In the genomic region with DNA sequence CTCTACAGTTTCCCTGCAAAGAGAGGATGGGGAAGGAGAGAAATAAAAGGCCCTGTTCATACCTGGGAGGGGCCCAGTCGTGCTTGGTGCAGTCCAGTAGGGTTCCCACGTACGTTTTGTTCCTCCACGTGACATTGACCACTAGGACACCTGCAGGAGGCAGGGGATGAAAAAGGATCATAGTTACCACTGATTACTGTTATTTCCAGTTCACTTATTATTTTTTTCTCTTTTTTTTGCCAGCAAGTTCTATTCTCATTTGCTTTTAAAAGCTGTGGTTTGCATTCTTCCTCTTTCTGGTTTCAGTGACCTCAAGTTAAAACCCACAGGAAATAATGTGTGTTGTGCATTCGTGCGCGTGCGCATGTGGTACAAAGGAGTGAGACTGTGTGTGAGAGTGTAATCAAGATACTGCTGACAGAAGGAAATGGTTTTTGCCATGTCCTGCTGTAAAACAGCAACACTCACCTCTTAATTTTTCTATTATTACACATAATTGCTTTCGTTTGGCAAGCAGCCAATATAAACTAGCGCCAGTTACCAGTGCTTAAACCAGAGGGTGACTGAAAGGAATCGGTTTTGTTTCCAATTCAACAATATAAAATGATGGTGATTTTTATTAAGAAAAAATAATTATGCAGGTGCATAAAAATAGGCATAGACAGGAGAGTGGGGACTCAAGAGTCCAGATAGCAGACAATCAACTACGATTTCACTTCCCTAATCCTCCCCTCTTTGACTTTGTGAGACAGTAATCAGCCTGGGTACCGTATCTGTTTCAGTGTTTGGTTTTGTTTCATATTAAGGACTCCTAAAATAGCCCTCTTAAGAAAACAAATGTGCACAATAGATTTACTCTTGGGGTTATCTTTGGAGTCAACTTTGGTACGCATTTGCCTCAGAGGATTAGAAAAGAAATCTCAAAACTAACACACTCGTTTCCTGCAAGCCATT, we compare ENCODE assay signal across 8 cellular contexts.
DNase-seq lines count a peak whose midpoint lies in the region; ATAC-seq and TF ChIP-seq lines count a peak whose summit lies in the region.

No MANE protein-coding gene starts in this region.

- H3K27me3 ChIP-seq in psoas muscle (ENCODE audit: insufficient read depth in 3 of 3, low read length in 2 of 3): no peaks in the 10 kb centered on the region

- H3K27ac Mint-ChIP-seq in activated T-helper 2 cell treated with anti-CD3 and anti-CD28 coated beads, Interferon-gamma antibody, Interleukin-2, Interleukin-4, amounts not matched to agents 10 μg/mL and 5 μg/mL and 100 μg/mL, durations not matched to agents 14 hours and 24 hours and 36 hours: peak overlapping the region; percentile 58

- no peaks in the 10 kb centered on the region for H3K9me3 ChIP-seq in psoas muscle

- TF ChIP-seq CTCF in foreskin fibroblast (IDR thresholded peaks at IDR 0.05; ENCODE audit: low read depth, low read length) (no peak), psoas muscle (IDR thresholded peaks at IDR 0.05) (no peak)

- H3K27ac ChIP-seq in psoas muscle: peak overlapping the region; percentile 81

- peaks cover 38% of the 10 kb centered on the region for H3K27me3 Mint-ChIP-seq in activated T-helper 2 cell treated with anti-CD3 and anti-CD28 coated beads, Interferon-gamma antibody, Interleukin-2, Interleukin-4, amounts not matched to agents 10 μg/mL and 5 μg/mL and 100 μg/mL, durations not matched to agents 14 hours and 24 hours and 36 hours (ENCODE audit: low read depth)

- WGBS in psoas muscle, 3 donors: 23 to 39% (median 29%) methylated on average over 15 of the region's 15 CpGs

- H3K4me3 Mint-ChIP-seq in activated T-helper 2 cell treated with anti-CD3 and anti-CD28 coated beads, Interferon-gamma antibody, Interleukin-2, Interleukin-4, amounts not matched to agents 10 μg/mL and 5 μg/mL and 100 μg/mL, durations not matched to agents 14 hours and 24 hours and 36 hours (ENCODE audit: low read depth): no peak overlapping the region

- H3K4me3 ChIP-seq in foreskin fibroblast (ENCODE audit: low read depth in 1 of 2, low read length in 2 of 2): peak overlapping the region; percentile 2 to 19
- peak overlapping the region; percentile 23 for H3K4me3 ChIP-seq in psoas muscle

- intact Hi-C loops in activated T-helper 2 cell treated with anti-CD3 and anti-CD28 coated beads, Interferon-gamma antibody, Interleukin-2, Interleukin-4, amounts not matched to agents 10 μg/mL and 5 μg/mL and 100 μg/mL, durations not matched to agents 14 hours and 24 hours and 36 hours (cut with micrococcal nuclease): loop anchor here (1.0 kb wide), 1 partner anchor 66 kb away; no protein-coding TSS in a partner anchor
- intact Hi-C loops in psoas muscle (cut with DNase I): loop anchor here (2.0 to 10.0 kb wide), 3 partner anchors 99 to 535 kb away; no protein-coding TSS in a partner anchor

- DNase-seq in DMS53 (lab: John Stamatoyannopoulos, UW) (peak; percentile 88), KG1 (lab: John Stamatoyannopoulos, UW) (peak; percentile 44), RPMI8226 (peak; percentile 95), foreskin fibroblast (peak; percentile 90), psoas muscle (peak; percentile 63 to 84), NCI-H526 treated with DMSO at 0.1 percent for 48 hours (lab: John Stamatoyannopoulos, UW) (no peak)
- DNase-seq in activated T-helper 2 cell treated with anti-CD3 and anti-CD28 coated beads, Interferon-gamma antibody, Interleukin-2, Interleukin-4, amounts not matched to agents 10 μg/mL and 5 μg/mL and 100 μg/mL, durations not matched to agents 14 hours and 24 hours and 36 hours (ENCODE audit: low spot score): peak; percentile 79

- no peaks in the 10 kb centered on the region for H3K36me3 Mint-ChIP-seq in activated T-helper 2 cell treated with anti-CD3 and anti-CD28 coated beads, Interferon-gamma antibody, Interleukin-2, Interleukin-4, amounts not matched to agents 10 μg/mL and 5 μg/mL and 100 μg/mL, durations not matched to agents 14 hours and 24 hours and 36 hours (ENCODE audit: low read depth)

- H3K4me1 ChIP-seq in psoas muscle: peaks cover 29% of the 10 kb centered on the region

- ATAC-seq in GM21576 (IDR thresholded peaks at IDR 0.05; ENCODE audit: unreplicated experiment): peak; percentile 74
- peak in 1 of 4 donors; percentile 31 for ATAC-seq in psoas muscle

- H3K4me1 Mint-ChIP-seq in activated T-helper 2 cell treated with anti-CD3 and anti-CD28 coated beads, Interferon-gamma antibody, Interleukin-2, Interleukin-4, amounts not matched to agents 10 μg/mL and 5 μg/mL and 100 μg/mL, durations not matched to agents 14 hours and 24 hours and 36 hours (ENCODE audit: low read depth): peaks cover 19% of the 10 kb centered on the region

- peaks cover 0 to 16% of the 10 kb centered on the region in 2 donors for H3K36me3 ChIP-seq in psoas muscle (ENCODE audit: insufficient read depth in 1 of 2, low read depth in 1 of 2)

- H3K9me3 Mint-ChIP-seq in activated T-helper 2 cell treated with anti-CD3 and anti-CD28 coated beads, Interferon-gamma antibody, Interleukin-2, Interleukin-4, amounts not matched to agents 10 μg/mL and 5 μg/mL and 100 μg/mL, durations not matched to agents 14 hours and 24 hours and 36 hours: no peaks in the 10 kb centered on the region
